Comparison of ENCODE assay signal across 1 cellular context in the genomic region with DNA sequence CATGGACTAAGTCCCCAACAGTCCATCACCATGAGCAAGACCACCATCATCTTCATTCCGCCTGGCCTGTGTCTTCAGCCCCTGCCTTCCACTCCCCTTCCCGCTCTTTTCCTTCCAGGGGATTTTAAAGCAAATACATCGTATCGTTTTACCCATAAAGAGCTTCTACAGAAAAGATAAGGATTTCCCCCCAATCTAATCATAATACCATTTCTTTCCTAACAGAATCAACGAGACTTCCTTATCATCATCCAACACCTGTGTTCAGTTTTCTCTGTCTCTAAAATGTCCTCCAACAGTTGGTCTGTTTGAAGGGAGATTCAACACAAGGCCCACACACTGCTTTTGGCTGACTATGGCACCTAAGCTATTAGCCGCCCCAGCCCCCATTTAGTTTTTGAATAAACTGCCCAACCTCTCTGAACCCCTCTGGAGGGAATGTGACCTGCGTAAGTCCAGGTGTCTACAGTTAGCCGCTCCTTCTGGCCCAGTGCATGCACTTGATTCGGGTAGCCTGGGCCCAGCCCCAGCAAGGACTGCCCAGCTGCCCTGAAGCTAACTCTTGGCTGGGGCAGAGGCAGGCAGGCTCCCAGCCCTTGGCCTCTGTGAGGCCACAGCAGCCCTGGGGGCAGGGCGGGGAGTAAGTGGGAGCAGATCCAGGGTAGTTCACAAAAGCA.
TF ChIP-seq lines count a peak whose summit lies in the region.

No MANE protein-coding gene starts in this region.

TF ChIP-seq in K562, 482 proteins besides CTCF, POLR2A, EP300 and RAD21 (continues in another document):
- TF ChIP-seq NFE2L1 (tag; IDR thresholded peaks at IDR 0.05; ENCODE audit: borderline replicate concordance, low read depth) = no peak
- no peak for TF ChIP-seq RBM22 (IDR thresholded peaks at IDR 0.05; ENCODE audit: low read depth, low read length, poor library complexity, severe bottlenecking)
- TF ChIP-seq, protein P1, sequence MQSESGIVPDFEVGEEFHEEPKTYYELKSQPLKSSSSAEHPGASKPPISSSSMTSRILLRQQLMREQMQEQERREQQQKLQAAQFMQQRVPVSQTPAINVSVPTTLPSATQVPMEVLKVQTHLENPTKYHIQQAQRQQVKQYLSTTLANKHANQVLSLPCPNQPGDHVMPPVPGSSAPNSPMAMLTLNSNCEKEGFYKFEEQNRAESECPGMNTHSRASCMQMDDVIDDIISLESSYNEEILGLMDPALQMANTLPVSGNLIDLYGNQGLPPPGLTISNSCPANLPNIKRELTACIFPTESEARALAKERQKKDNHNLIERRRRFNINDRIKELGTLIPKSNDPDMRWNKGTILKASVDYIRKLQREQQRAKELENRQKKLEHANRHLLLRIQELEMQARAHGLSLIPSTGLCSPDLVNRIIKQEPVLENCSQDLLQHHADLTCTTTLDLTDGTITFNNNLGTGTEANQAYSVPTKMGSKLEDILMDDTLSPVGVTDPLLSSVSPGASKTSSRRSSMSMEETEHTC (IDR thresholded peaks at IDR 0.05) = no peak
- TF ChIP-seq, protein P2, sequence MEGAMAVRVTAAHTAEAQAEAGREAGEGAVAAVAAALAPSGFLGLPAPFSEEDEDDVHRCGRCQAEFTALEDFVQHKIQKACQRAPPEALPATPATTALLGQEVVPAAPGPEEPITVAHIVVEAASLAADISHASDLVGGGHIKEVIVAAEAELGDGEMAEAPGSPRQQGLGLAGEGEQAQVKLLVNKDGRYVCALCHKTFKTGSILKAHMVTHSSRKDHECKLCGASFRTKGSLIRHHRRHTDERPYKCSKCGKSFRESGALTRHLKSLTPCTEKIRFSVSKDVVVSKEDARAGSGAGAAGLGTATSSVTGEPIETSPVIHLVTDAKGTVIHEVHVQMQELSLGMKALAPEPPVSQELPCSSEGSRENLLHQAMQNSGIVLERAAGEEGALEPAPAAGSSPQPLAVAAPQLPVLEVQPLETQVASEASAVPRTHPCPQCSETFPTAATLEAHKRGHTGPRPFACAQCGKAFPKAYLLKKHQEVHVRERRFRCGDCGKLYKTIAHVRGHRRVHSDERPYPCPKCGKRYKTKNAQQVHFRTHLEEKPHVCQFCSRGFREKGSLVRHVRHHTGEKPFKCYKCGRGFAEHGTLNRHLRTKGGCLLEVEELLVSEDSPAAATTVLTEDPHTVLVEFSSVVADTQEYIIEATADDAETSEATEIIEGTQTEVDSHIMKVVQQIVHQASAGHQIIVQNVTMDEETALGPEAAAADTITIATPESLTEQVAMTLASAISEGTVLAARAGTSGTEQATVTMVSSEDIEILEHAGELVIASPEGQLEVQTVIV (CRISPR knock-in tag; IDR thresholded peaks at IDR 0.05; ENCODE audit: borderline replicate concordance) = no peak
- TF ChIP-seq, protein P3, sequence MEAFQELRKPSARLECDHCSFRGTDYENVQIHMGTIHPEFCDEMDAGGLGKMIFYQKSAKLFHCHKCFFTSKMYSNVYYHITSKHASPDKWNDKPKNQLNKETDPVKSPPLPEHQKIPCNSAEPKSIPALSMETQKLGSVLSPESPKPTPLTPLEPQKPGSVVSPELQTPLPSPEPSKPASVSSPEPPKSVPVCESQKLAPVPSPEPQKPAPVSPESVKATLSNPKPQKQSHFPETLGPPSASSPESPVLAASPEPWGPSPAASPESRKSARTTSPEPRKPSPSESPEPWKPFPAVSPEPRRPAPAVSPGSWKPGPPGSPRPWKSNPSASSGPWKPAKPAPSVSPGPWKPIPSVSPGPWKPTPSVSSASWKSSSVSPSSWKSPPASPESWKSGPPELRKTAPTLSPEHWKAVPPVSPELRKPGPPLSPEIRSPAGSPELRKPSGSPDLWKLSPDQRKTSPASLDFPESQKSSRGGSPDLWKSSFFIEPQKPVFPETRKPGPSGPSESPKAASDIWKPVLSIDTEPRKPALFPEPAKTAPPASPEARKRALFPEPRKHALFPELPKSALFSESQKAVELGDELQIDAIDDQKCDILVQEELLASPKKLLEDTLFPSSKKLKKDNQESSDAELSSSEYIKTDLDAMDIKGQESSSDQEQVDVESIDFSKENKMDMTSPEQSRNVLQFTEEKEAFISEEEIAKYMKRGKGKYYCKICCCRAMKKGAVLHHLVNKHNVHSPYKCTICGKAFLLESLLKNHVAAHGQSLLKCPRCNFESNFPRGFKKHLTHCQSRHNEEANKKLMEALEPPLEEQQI (IDR thresholded peaks at IDR 0.05) = no peak
- TF ChIP-seq, protein P4, sequence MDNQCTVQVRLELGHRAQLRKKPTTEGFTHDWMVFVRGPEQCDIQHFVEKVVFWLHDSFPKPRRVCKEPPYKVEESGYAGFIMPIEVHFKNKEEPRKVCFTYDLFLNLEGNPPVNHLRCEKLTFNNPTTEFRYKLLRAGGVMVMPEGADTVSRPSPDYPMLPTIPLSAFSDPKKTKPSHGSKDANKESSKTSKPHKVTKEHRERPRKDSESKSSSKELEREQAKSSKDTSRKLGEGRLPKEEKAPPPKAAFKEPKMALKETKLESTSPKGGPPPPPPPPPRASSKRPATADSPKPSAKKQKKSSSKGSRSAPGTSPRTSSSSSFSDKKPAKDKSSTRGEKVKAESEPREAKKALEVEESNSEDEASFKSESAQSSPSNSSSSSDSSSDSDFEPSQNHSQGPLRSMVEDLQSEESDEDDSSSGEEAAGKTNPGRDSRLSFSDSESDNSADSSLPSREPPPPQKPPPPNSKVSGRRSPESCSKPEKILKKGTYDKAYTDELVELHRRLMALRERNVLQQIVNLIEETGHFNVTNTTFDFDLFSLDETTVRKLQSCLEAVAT (IDR thresholded peaks at IDR 0.05) = peak; percentile 36 to 56; a peak in 2 of 4 replicates
- TF ChIP-seq HNRNPK (IDR thresholded peaks at IDR 0.05; ENCODE audit: low read depth, low read length, poor library complexity, severe bottlenecking) = no peak
- TF ChIP-seq ILF3 (IDR thresholded peaks at IDR 0.05; ENCODE audit: borderline replicate concordance) = no peak
- TF ChIP-seq, protein P5, sequence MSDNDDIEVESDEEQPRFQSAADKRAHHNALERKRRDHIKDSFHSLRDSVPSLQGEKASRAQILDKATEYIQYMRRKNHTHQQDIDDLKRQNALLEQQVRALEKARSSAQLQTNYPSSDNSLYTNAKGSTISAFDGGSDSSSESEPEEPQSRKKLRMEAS (CRISPR knock-in tag; IDR thresholded peaks at IDR 0.05) = no peak
- TF ChIP-seq CEBPB (tag; IDR thresholded peaks at IDR 0.05) = no peak
- TF ChIP-seq, protein P6, sequence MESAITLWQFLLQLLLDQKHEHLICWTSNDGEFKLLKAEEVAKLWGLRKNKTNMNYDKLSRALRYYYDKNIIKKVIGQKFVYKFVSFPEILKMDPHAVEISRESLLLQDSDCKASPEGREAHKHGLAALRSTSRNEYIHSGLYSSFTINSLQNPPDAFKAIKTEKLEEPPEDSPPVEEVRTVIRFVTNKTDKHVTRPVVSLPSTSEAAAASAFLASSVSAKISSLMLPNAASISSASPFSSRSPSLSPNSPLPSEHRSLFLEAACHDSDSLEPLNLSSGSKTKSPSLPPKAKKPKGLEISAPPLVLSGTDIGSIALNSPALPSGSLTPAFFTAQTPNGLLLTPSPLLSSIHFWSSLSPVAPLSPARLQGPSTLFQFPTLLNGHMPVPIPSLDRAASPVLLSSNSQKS (CRISPR knock-in tag; IDR thresholded peaks at IDR 0.05) = no peak
- peak; percentile 61; the same call in 1 of the 2 replicates for TF ChIP-seq ZNF175 (CRISPR knock-in tag; IDR thresholded peaks at IDR 0.05; ENCODE audit: low read depth)
- TF ChIP-seq XRCC5 (IDR thresholded peaks at IDR 0.05; ENCODE audit: low read depth, low read length) = no peak
- TF ChIP-seq MAFF (IDR thresholded peaks at IDR 0.05; ENCODE audit: low read length) = peak; percentile 25; the same call in 1 of the 2 replicates
- TF ChIP-seq HDAC3 (IDR thresholded peaks at IDR 0.05; ENCODE audit: borderline replicate concordance, partially characterized antibody) = no peak
- TF ChIP-seq SRSF7 (optimal IDR thresholded peaks at IDR 0.05; ENCODE audit: low read depth, low read length) = no peak
- peak; percentile 85 for TF ChIP-seq SOX6 (IDR thresholded peaks at IDR 0.05)
- TF ChIP-seq BRD4 (IDR thresholded peaks at IDR 0.05) = peak; percentile 66; the same call in 1 of the 2 replicates
- no peak for TF ChIP-seq ZNF408 (CRISPR knock-in tag; IDR thresholded peaks at IDR 0.05; ENCODE audit: low read depth)
- peak; percentile 84 for TF ChIP-seq ZEB2 (IDR thresholded peaks at IDR 0.05)
- TF ChIP-seq ZNF184 (CRISPR knock-in tag; IDR thresholded peaks at IDR 0.05) = no peak
- 0 out of 2 replicates have a peak, but pooled peaks have one; percentile 34 for TF ChIP-seq LCOR (CRISPR knock-in tag; IDR thresholded peaks at IDR 0.05)
- peak; percentile 43; the same call in 1 of the 2 replicates for TF ChIP-seq CTBP1 (IDR thresholded peaks at IDR 0.05; ENCODE audit: borderline replicate concordance)
- no peak for TF ChIP-seq KAT7 (CRISPR knock-in tag; IDR thresholded peaks at IDR 0.05; ENCODE audit: borderline replicate concordance)
- TF ChIP-seq, protein P7, sequence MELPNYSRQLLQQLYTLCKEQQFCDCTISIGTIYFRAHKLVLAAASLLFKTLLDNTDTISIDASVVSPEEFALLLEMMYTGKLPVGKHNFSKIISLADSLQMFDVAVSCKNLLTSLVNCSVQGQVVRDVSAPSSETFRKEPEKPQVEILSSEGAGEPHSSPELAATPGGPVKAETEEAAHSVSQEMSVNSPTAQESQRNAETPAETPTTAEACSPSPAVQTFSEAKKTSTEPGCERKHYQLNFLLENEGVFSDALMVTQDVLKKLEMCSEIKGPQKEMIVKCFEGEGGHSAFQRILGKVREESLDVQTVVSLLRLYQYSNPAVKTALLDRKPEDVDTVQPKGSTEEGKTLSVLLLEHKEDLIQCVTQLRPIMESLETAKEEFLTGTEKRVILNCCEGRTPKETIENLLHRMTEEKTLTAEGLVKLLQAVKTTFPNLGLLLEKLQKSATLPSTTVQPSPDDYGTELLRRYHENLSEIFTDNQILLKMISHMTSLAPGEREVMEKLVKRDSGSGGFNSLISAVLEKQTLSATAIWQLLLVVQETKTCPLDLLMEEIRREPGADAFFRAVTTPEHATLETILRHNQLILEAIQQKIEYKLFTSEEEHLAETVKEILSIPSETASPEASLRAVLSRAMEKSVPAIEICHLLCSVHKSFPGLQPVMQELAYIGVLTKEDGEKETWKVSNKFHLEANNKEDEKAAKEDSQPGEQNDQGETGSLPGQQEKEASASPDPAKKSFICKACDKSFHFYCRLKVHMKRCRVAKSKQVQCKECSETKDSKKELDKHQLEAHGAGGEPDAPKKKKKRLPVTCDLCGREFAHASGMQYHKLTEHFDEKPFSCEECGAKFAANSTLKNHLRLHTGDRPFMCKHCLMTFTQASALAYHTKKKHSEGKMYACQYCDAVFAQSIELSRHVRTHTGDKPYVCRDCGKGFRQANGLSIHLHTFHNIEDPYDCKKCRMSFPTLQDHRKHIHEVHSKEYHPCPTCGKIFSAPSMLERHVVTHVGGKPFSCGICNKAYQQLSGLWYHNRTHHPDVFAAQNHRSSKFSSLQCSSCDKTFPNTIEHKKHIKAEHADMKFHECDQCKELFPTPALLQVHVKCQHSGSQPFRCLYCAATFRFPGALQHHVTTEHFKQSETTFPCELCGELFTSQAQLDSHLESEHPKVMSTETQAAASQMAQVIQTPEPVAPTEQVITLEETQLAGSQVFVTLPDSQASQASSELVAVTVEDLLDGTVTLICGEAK (IDR thresholded peaks at IDR 0.05) = peak; percentile 27; the same call in 1 of the 2 replicates
- TF ChIP-seq, protein P7 (CRISPR knock-in tag; IDR thresholded peaks at IDR 0.05) = no peak
- peak; percentile 89 for TF ChIP-seq LEF1 (IDR thresholded peaks at IDR 0.05)
- TF ChIP-seq ETV6 (IDR thresholded peaks at IDR 0.05; ENCODE audit: borderline replicate concordance in 1 of 2, low read depth in 2 of 2, low read length in 1 of 2) = no peak
- TF ChIP-seq ETV6 (CRISPR knock-in tag; IDR thresholded peaks at IDR 0.05; ENCODE audit: borderline replicate concordance) = no peak
- no peak for TF ChIP-seq HOXB6 (CRISPR knock-in tag; IDR thresholded peaks at IDR 0.05; ENCODE audit: borderline replicate concordance)
- TF ChIP-seq EZH2 (IDR thresholded peaks at IDR 0.05; ENCODE audit: borderline replicate concordance, low read depth, low read length) = no peak
- TF ChIP-seq HDAC2 (IDR thresholded peaks at IDR 0.05) = peak; percentile 82
- TF ChIP-seq MTA1 (IDR thresholded peaks at IDR 0.05; ENCODE audit: borderline replicate concordance) = peak; percentile 76
- no peak for TF ChIP-seq PHTF2 (CRISPR knock-in tag; IDR thresholded peaks at IDR 0.05)
- no peak for TF ChIP-seq PCBP1 (IDR thresholded peaks at IDR 0.05; ENCODE audit: low read depth, low read length, poor library complexity, severe bottlenecking)
- 0 out of 2 replicates have a peak, but pooled peaks have one; percentile 33 for TF ChIP-seq ILK (tag; IDR thresholded peaks at IDR 0.05; ENCODE audit: borderline replicate concordance, low read depth)
- no peak for TF ChIP-seq ZNF347 (CRISPR knock-in tag; IDR thresholded peaks at IDR 0.05; ENCODE audit: low read depth)
